In genomic region chr1:24912359-24913273, GRCh38 we compare ENCODE assay signal across 1 cellular context.
A peak's percentile ranks its signal among the peaks of the same experiment; 100 is the strongest.
TF ChIP-seq lines count a peak whose summit lies in the region.

No MANE protein-coding gene starts in this region.

TF ChIP-seq in HepG2, 621 proteins besides CTCF, POLR2A, EP300 and RAD21 (continued from another document):
- no peak for TF ChIP-seq TFE3 (CRISPR knock-in tag; IDR thresholded peaks at IDR 0.05)
- TF ChIP-seq RXRB (CRISPR knock-in tag; IDR thresholded peaks at IDR 0.05; ENCODE audit: borderline replicate concordance), result no peak
- TF ChIP-seq ZNF879 (CRISPR knock-in tag; IDR thresholded peaks at IDR 0.05), result peak; percentile 25; the same call in 1 of the 2 replicates
- peak; percentile 14; the same call in 1 of the 2 replicates for TF ChIP-seq ZNF687 (CRISPR knock-in tag; IDR thresholded peaks at IDR 0.05)
- TF ChIP-seq HMGXB4 (CRISPR knock-in tag; IDR thresholded peaks at IDR 0.05; ENCODE audit: borderline replicate concordance in 1 of 2, low read depth in 1 of 2), result no peak
- 0 out of 2 replicates have a peak, but pooled peaks have one; percentile 20 for TF ChIP-seq MAX (IDR thresholded peaks at IDR 0.05)
- no peak for TF ChIP-seq ATF4 (CRISPR knock-in tag; IDR thresholded peaks at IDR 0.05)
- TF ChIP-seq ZNF598 (CRISPR knock-in tag; IDR thresholded peaks at IDR 0.05; ENCODE audit: borderline replicate concordance), result no peak
- no peak for TF ChIP-seq ZNF713 (CRISPR knock-in tag; IDR thresholded peaks at IDR 0.05)
- peak; percentile 34 for TF ChIP-seq ZFY (CRISPR knock-in tag; IDR thresholded peaks at IDR 0.05)
- no peak for TF ChIP-seq CBX1 (IDR thresholded peaks at IDR 0.05; ENCODE audit: low read depth)
- TF ChIP-seq FOXC1 (CRISPR knock-in tag; IDR thresholded peaks at IDR 0.05; ENCODE audit: borderline replicate concordance), result peak; percentile 57; the same call in 1 of the 2 replicates
- no peak for TF ChIP-seq POGZ (CRISPR knock-in tag; IDR thresholded peaks at IDR 0.05)
- peak; percentile 43 for TF ChIP-seq ZFX (CRISPR knock-in tag; IDR thresholded peaks at IDR 0.05; ENCODE audit: low read depth)
- no peak for TF ChIP-seq ZNF382 (CRISPR knock-in tag; IDR thresholded peaks at IDR 0.05; ENCODE audit: borderline replicate concordance)
- 0 out of 2 replicates have a peak, but pooled peaks have one; percentile 44 for TF ChIP-seq ZNF850 (CRISPR knock-in tag; conservative IDR thresholded peaks at IDR 0.05)
- TF ChIP-seq ZNF563 (CRISPR knock-in tag; IDR thresholded peaks at IDR 0.05), result 0 out of 2 replicates have a peak, but pooled peaks have one; percentile 25
- TF ChIP-seq ZSCAN22 (CRISPR knock-in tag; IDR thresholded peaks at IDR 0.05), result no peak
- 0 out of 2 replicates have a peak, but pooled peaks have one; percentile 29 for TF ChIP-seq BCL3 (CRISPR knock-in tag; IDR thresholded peaks at IDR 0.05)
- no peak for TF ChIP-seq ZNF569 (CRISPR knock-in tag; IDR thresholded peaks at IDR 0.05; ENCODE audit: borderline replicate concordance)
- peak; percentile 7; the same call in 1 of the 2 replicates for TF ChIP-seq SAP130 (CRISPR knock-in tag; IDR thresholded peaks at IDR 0.05; ENCODE audit: low read depth)
- no peak for TF ChIP-seq LRRFIP1 (CRISPR knock-in tag; conservative IDR thresholded peaks at IDR 0.05)
- TF ChIP-seq ZNF143 (CRISPR knock-in tag; IDR thresholded peaks at IDR 0.05), result no peak
- TF ChIP-seq HMG20A (CRISPR knock-in tag; IDR thresholded peaks at IDR 0.05; ENCODE audit: borderline replicate concordance), result no peak
- TF ChIP-seq HNF4G (IDR thresholded peaks at IDR 0.05; ENCODE audit: borderline replicate concordance, low read depth, low read length), result no peak
- 0 out of 2 replicates have a peak, but pooled peaks have one; percentile 15 for TF ChIP-seq HNF4G (CRISPR knock-in tag; IDR thresholded peaks at IDR 0.05; ENCODE audit: borderline replicate concordance, low read depth)
- no peak for TF ChIP-seq MBNL3 (CRISPR knock-in tag; conservative IDR thresholded peaks at IDR 0.05)
